24 cellular contexts compared by ENCODE assay signal in the genomic region with DNA sequence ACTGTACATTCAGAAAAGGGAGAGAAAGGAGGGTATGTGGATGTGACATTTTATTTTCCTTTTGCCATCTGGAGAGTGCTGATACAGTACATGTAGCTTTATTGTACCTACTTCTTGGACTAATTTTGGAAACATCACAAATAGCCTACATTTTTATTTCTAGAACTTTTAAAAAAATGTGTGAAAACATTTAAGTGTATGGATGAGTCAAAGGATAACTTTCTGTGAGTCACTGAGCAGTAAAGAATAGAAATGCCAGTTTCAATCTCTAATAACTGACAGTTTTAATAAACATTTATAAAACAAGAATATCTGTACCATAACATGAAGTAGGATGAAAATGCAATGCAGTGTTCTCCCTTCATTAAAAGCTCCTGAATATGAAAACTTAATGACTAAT.
"Had no signal": no experiment of that assay in that cellular context is flagged by ENCODE, and none has a peak within 500 bp of the region (broad histone marks: within the 10 kb centered on the region; RNA-seq: fewer than 3 reads in every experiment).

No MANE protein-coding gene starts in this region.

- H3K9me3 ChIP-seq: adrenal gland, breast epithelium, gastroesophageal sphincter, heart right ventricle, left ventricle myocardium inferior, thyroid gland had no signal

- H3K36me3 ChIP-seq: adrenal gland, breast epithelium, gastroesophageal sphincter, heart right ventricle, left ventricle myocardium inferior, thyroid gland had no signal

- FAIRE-seq: astrocyte, endometrium had no signal

- H3K36me3 Mint-ChIP-seq: activated naive CD4-positive, alpha-beta T cell treated with anti-CD3 and anti-CD28 coated beads, Interleukin-2, amount 50 U/mL, for 72 hours; stimulated activated effector memory CD8-positive, alpha-beta T cell treated with anti-CD3 and anti-CD28 coated beads, Interleukin-12 subunit alpha, Interleukin-12 subunit beta, amount 100 ng/mL, for 72 hours had no signal

- H3K27me3 Mint-ChIP-seq: activated CD4-positive, alpha-beta T cell treated with anti-CD3 and anti-CD28 coated beads, Interleukin-2, amount 10 ng/mL, durations not matched to agents 24 days and 14 days had no signal

- H3K4me3 ChIP-seq: adrenal gland, breast epithelium, gastroesophageal sphincter, heart right ventricle, left ventricle myocardium inferior, thyroid gland had no signal

- H3K4me1 ChIP-seq: adrenal gland, breast epithelium, gastroesophageal sphincter, heart right ventricle, left ventricle myocardium inferior, thyroid gland had no signal

- H3K4me3 Mint-ChIP-seq: activated CD4-positive, alpha-beta T cell treated with anti-CD3 and anti-CD28 coated beads, Interleukin-2, amount 10 ng/mL, durations not matched to agents 24 days and 14 days; activated T-cell treated with anti-CD3 and anti-CD28 coated beads, Interleukin-2, amount 50 U/mL, for 72 hours; nephron progenitor cell; stimulated activated effector memory CD8-positive, alpha-beta T cell treated with anti-CD3 and anti-CD28 coated beads, Interleukin-12 subunit alpha, Interleukin-12 subunit beta, amount 100 ng/mL, for 72 hours had no signal

- H3K4me1 Mint-ChIP-seq: activated CD4-positive, alpha-beta T cell treated with anti-CD3 and anti-CD28 coated beads, Interleukin-2, amount 10 ng/mL, durations not matched to agents 24 days and 14 days; nephron progenitor cell; stimulated activated effector memory CD8-positive, alpha-beta T cell treated with anti-CD3 and anti-CD28 coated beads, Interleukin-12 subunit alpha, Interleukin-12 subunit beta, amount 100 ng/mL, for 72 hours had no signal

- DNase-seq: activated CD4-positive, alpha-beta T cell treated with anti-CD3 and anti-CD28 coated beads, Interleukin-2, amount 10 ng/mL, durations not matched to agents 24 days and 14 days; activated CD4-positive, CD25-positive, alpha-beta regulatory T cell; activated CD8-positive, alpha-beta memory T cell treated with anti-CD3 and anti-CD28 coated beads, Interleukin-2, amount 50 U/mL, for 4 hours; activated gamma-delta T cell; activated T-cell treated with anti-CD3 and anti-CD28 coated beads, Interleukin-2, amount 50 U/mL, for 72 hours; adrenal gland; cerebellar nuclear complex; cortex of kidney; heart right ventricle; left ventricle myocardium inferior; mammary epithelial cell; midbrain; nephron progenitor cell; nucleus accumbens; stimulated activated CD4-positive, alpha-beta T cell treated with anti-CD3 and anti-CD28 coated beads, Interleukin-4, amount 100 ng/mL, for 24 hours; T1000; thyroid gland had no signal

- H3K27ac ChIP-seq: adrenal gland, breast epithelium, gastroesophageal sphincter, heart right ventricle, left ventricle myocardium inferior, thyroid gland had no signal

- H3K9me3 Mint-ChIP-seq: activated CD4-positive, alpha-beta T cell treated with anti-CD3 and anti-CD28 coated beads, Interleukin-2, amount 10 ng/mL, durations not matched to agents 24 days and 14 days; nephron progenitor cell had no signal

- ATAC-seq: activated naive CD4-positive, alpha-beta T cell treated with anti-CD3 and anti-CD28 coated beads, Interleukin-2, amount 50 U/mL, for 72 hours; activated T-cell treated with anti-CD3 and anti-CD28 coated beads, Interleukin-2, amount 50 U/mL, for 72 hours; gastroesophageal sphincter; heart right ventricle; sciatic nerve; stimulated activated effector memory CD8-positive, alpha-beta T cell treated with anti-CD3 and anti-CD28 coated beads, Interleukin-12 subunit alpha, Interleukin-12 subunit beta, amount 100 ng/mL, for 72 hours had no signal

- H3K27me3 ChIP-seq: adrenal gland, breast epithelium, gastroesophageal sphincter, heart right ventricle, thyroid gland had no signal
